Comparison of ENCODE assay signal across 10 cellular contexts in the genomic region with DNA sequence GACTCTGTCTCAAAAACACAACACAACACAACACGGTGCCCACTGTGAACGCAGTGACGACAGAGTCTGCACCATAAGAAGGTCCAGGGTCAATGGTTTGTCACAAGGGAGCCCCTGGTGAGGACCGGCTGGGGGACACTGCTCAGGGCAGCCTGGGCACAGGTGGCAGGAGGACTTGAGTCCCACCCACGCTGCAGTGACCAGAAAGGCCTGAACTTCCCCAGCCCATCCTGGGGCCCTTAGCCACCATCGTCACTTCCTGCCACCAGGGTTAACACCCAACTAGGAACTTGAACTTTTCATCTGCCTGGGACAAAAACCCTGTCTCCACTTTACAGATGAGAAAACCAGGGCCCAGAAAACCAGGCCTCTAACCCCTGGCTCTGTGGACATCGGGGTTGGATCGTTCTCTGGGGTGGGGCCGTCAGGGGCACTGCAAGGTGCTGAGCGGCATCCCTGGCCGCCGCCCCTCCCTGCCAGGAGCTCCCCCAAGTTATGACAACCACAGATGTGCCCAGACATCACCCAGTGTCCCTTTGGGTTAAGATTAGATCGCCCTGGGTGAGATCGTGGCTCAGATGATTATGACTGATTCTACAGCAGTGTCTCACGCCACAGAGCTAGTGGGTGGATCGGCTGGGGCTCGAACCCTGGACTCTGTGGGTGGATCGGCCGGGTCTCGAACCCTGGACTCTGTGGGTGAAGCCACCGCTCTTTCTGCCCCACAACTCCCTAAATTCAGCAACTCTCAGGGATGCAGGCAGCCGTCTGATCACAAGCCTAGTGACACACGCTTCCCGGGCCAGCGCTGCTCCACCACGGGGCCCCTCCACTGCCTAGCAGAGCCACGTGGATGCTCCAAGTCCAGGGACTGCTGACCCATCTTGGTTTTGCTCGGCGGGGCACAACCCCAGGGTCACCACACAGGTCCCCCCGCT. TPM values are rescaled to one million over a fixed set of nuclear protein-coding genes. Genes with fewer than 3 reads are reported as not detected.
DNase-seq lines count a peak whose midpoint lies in the region; ATAC-seq and TF ChIP-seq lines count a peak whose summit lies in the region.
"Had no signal": no experiment of that assay in that cellular context is flagged by ENCODE, and none has a peak within 500 bp of the region (broad histone marks: within the 10 kb centered on the region; RNA-seq: fewer than 3 reads in every experiment).

No MANE protein-coding gene starts in this region.

- peak; percentile 63 for DNase-seq in activated T-cell treated with anti-CD3 and anti-CD28 coated beads, Interleukin-2, amount 50 U/mL, for 1 hour
- DNase-seq in lung (ENCODE audit: low spot score) (no peak), endothelial cell (ENCODE audit: low spot score) (no peak), NCI-H187 treated with DMSO at 0.1 percent for 48 hours (lab: John Stamatoyannopoulos, UW) (no peak), GF-D8 (lab: John Stamatoyannopoulos, UW) (no peak)
- DNase-seq: DMS53, NCI-H2107 had no signal

- no peaks in the 10 kb centered on the region for H3K27me3 ChIP-seq in BLaER1 treated with 17β-estradiol and CSF1 and Interleukin-3, amounts not matched to agents 10 nM and 100 nM
- H3K27me3 ChIP-seq in lung (ENCODE audit: control insufficient read depth, insufficient read depth) = no peaks in the 10 kb centered on the region

- H3K9me3 Mint-ChIP-seq in endothelial cell (ENCODE audit: unreplicated experiment) = no peaks in the 10 kb centered on the region

- H3K9ac ChIP-seq in BLaER1 treated with 17β-estradiol and CSF1 and Interleukin-3, amounts not matched to agents 10 nM and 100 nM = peak overlapping the region; percentile 80 to 97 (median 93)

- H3K4me3 Mint-ChIP-seq in endothelial cell (ENCODE audit: unreplicated experiment) = no peak overlapping the region

- ATAC-seq in lung (ENCODE audit: insufficient read depth, low FRiP score) (no peak), HG03159 (IDR thresholded peaks at IDR 0.05; ENCODE audit: unreplicated experiment) (no peak)

- peak overlapping the region; percentile 91 to 100 (median 99) for H3K4me2 ChIP-seq in BLaER1 treated with 17β-estradiol and CSF1 and Interleukin-3, amounts not matched to agents 10 nM and 100 nM

- H3K27ac ChIP-seq in BLaER1 treated with 17β-estradiol and CSF1 and Interleukin-3, amounts not matched to agents 10 nM and 100 nM = peak overlapping the region; percentile 85 to 99 (median 94)
- peak overlapping the region; percentile 86 for H3K27ac ChIP-seq in KOPT-K1 (ENCODE audit: low read depth, low read length, poor library complexity, severe bottlenecking)
- peak overlapping the region in 1 of 2 donors; percentile 70 for H3K27ac ChIP-seq in lung (ENCODE audit: low read depth in 1 of 2, low read length in 1 of 2)

- H3K27ac Mint-ChIP-seq in endothelial cell (ENCODE audit: unreplicated experiment) = no peak overlapping the region

- H3K4me1 ChIP-seq in BLaER1 treated with 17β-estradiol and CSF1 and Interleukin-3, amounts not matched to agents 10 nM and 100 nM = peaks cover 77 to 98% (median 96%) of the 10 kb centered on the region in 10 experiments
- peaks cover 0 to 16% of the 10 kb centered on the region in 2 donors for H3K4me1 ChIP-seq in lung (ENCODE audit: control insufficient read depth in 2 of 2, insufficient read depth in 2 of 2, low read length in 2 of 2)

- H3K27me3 Mint-ChIP-seq in endothelial cell (ENCODE audit: unreplicated experiment) = peaks cover 24% of the 10 kb centered on the region

- H3K36me3 ChIP-seq in BLaER1 treated with 17β-estradiol and CSF1 and Interleukin-3, amounts not matched to agents 10 nM and 100 nM = peaks cover 22 to 79% (median 49%) of the 10 kb centered on the region in 11 experiments
- H3K36me3 ChIP-seq in KOPT-K1 (ENCODE audit: insufficient read depth, low read length) = peaks cover 38% of the 10 kb centered on the region
- H3K36me3 ChIP-seq in lung (ENCODE audit: control insufficient read depth in 2 of 2, insufficient read depth in 2 of 2, low read length in 2 of 2) = peaks cover 0 to 37% of the 10 kb centered on the region in 2 donors

- H4K20me1 ChIP-seq in BLaER1 treated with 17β-estradiol and CSF1 and Interleukin-3, amounts not matched to agents 10 nM and 100 nM = peaks cover 10 to 63% (median 40%) of the 10 kb centered on the region in 11 experiments; a peak in 16 of 22 replicates

- WGBS in lung, 2 donors = 76 to 81% methylated on average over 30 of the region's 30 CpGs

- H3K4me3 ChIP-seq in BLaER1 treated with 17β-estradiol and CSF1 and Interleukin-3, amounts not matched to agents 10 nM and 100 nM = peak overlapping the region in 8 of 10 experiments; percentile 48 to 91 (median 72); a peak in 16 of 20 replicates
- H3K4me3 ChIP-seq in lung = peak overlapping the region; percentile 14

- no peak for TF ChIP-seq CTCF in lung (IDR thresholded peaks at IDR 0.05; ENCODE audit: control extremely low read depth, extremely low read depth)
- TF ChIP-seq CTCF in endothelial cell (IDR thresholded peaks at IDR 0.05; ENCODE audit: unreplicated experiment) = no peak

- peaks cover 27% of the 10 kb centered on the region for H3K36me3 Mint-ChIP-seq in endothelial cell (ENCODE audit: low read depth, unreplicated experiment)

- peaks cover 17% of the 10 kb centered on the region for H3K4me1 Mint-ChIP-seq in endothelial cell (ENCODE audit: unreplicated experiment)

- no peaks in the 10 kb centered on the region for H3K9me3 ChIP-seq in BLaER1 treated with 17β-estradiol and CSF1 and Interleukin-3, amounts not matched to agents 10 nM and 100 nM (replicated peaks in 1 of 11)
- H3K9me3 ChIP-seq in KOPT-K1 (ENCODE audit: insufficient read depth, low read length, poor library complexity, severe bottlenecking) (no peaks in the 10 kb centered on the region), lung (ENCODE audit: control insufficient read depth in 2 of 2, insufficient read depth in 1 of 2, low read length in 1 of 2) (peaks cover 0 to 2% of the 10 kb centered on the region in 2 donors)

RNA-seq across cellular contexts. Expression of a gene that starts 14.0 kb away (rescaled TPM):
- total RNA-seq in lung = 10 to 100 TPM; 45.2 to 86.6 TPM
- 10 to 100 TPM; 17.7 to 44.9 TPM for polyA plus RNA-seq in lung
- 88.5 TPM for total RNA-seq in endothelial cell (ENCODE audit: unreplicated experiment)

RNA-seq across cellular contexts. Expression of a gene that starts 14.6 kb away (rescaled TPM):
- total RNA-seq in lung = 1 to 10 TPM; 5.0 to 8.4 TPM
- 1 to 10 TPM; 6.1 to 9.8 TPM for polyA plus RNA-seq in lung
- 8.9 TPM for total RNA-seq in endothelial cell (ENCODE audit: unreplicated experiment)

RNA-seq across cellular contexts. Expression of a gene that starts 31.1 kb away (rescaled TPM):
- total RNA-seq in lung = 100 to 1,000 TPM; 107 to 333 TPM
- polyA plus RNA-seq in lung = 100 to 1,000 TPM; 132 to 189 TPM
- 228 TPM for total RNA-seq in endothelial cell (ENCODE audit: unreplicated experiment)
